ENCODE assay signal across 15 cellular contexts in genomic region chr14:59217011-59217410, GRCh38.
"Had no signal": no experiment of that assay in that cellular context is flagged by ENCODE, and none has a peak within 500 bp of the region (broad histone marks: within the 10 kb centered on the region; RNA-seq: fewer than 3 reads in every experiment).

No MANE protein-coding gene starts in this region.

- H3K9me3 Mint-ChIP-seq: activated CD4-positive, alpha-beta memory T cell treated with anti-CD3 and anti-CD28 coated beads for 36 hours; activated naive CD4-positive, alpha-beta T cell treated with anti-CD3 and anti-CD28 coated beads, Interleukin-2, amount 10 ng/mL, durations not matched to agents 7 days and 5 days; activated T-cell treated with anti-CD3 and anti-CD28 coated beads, Interleukin-2, amount 50 U/mL, for 24 hours; T-helper 2 cell treated with Interferon-gamma antibody and Interleukin-4, amounts not matched to agents 5 μg/mL and 100 μg/mL, for 36 hours had no signal

- H3K36me3 Mint-ChIP-seq: activated naive CD4-positive, alpha-beta T cell treated with anti-CD3 and anti-CD28 coated beads, Interleukin-2, amount 10 ng/mL, durations not matched to agents 7 days and 5 days had no signal

- H3K27me3 ChIP-seq: upper lobe of left lung had no signal

- H3K27ac ChIP-seq: parathyroid adenoma had no signal

- H3K27ac Mint-ChIP-seq: activated CD4-positive, alpha-beta memory T cell treated with anti-CD3 and anti-CD28 coated beads for 36 hours; activated naive CD4-positive, alpha-beta T cell treated with anti-CD3 and anti-CD28 coated beads, Interleukin-2, amount 10 ng/mL, durations not matched to agents 7 days and 5 days; activated T-cell treated with anti-CD3 and anti-CD28 coated beads, Interleukin-2, amount 50 U/mL, for 24 hours; T-helper 2 cell treated with Interferon-gamma antibody and Interleukin-4, amounts not matched to agents 5 μg/mL and 100 μg/mL, for 36 hours had no signal

- H3K9me3 ChIP-seq: upper lobe of left lung had no signal

- ATAC-seq: left cardiac atrium had no signal

- H3K36me3 ChIP-seq: upper lobe of left lung had no signal

- DNase-seq: activated CD4-positive, alpha-beta memory T cell treated with anti-CD3 and anti-CD28 coated beads for 36 hours; activated CD4-positive, alpha-beta T cell treated with anti-CD3 and anti-CD28 coated beads for 1 hour; activated naive CD4-positive, alpha-beta T cell treated with anti-CD3 and anti-CD28 coated beads, Interleukin-2, amount 10 ng/mL, durations not matched to agents 7 days and 5 days; activated T-cell treated with anti-CD3 and anti-CD28 coated beads, Interleukin-2, amount 50 U/mL, for 24 hours; effector memory CD4-positive, alpha-beta T cell; left cardiac atrium; naive B cell; retina; stimulated activated CD4-positive, alpha-beta T cell treated with anti-CD3 and anti-CD28 coated beads, Interleukin-4, amount 100 ng/mL, for 24 hours; stimulated activated naive CD4-positive, alpha-beta T cell; upper lobe of left lung had no signal

- H3K4me1 Mint-ChIP-seq: activated naive CD4-positive, alpha-beta T cell treated with anti-CD3 and anti-CD28 coated beads, Interleukin-2, amount 10 ng/mL, durations not matched to agents 7 days and 5 days had no signal

- H3K4me3 ChIP-seq: lung, skin epidermis, upper lobe of left lung had no signal

- H2AFZ ChIP-seq: parathyroid adenoma had no signal

- H3K4me3 Mint-ChIP-seq: activated CD4-positive, alpha-beta memory T cell treated with anti-CD3 and anti-CD28 coated beads for 36 hours; activated naive CD4-positive, alpha-beta T cell treated with anti-CD3 and anti-CD28 coated beads, Interleukin-2, amount 10 ng/mL, durations not matched to agents 7 days and 5 days; activated T-cell treated with anti-CD3 and anti-CD28 coated beads, Interleukin-2, amount 50 U/mL, for 24 hours; T-helper 2 cell treated with Interferon-gamma antibody and Interleukin-4, amounts not matched to agents 5 μg/mL and 100 μg/mL, for 36 hours had no signal

- H3K9ac ChIP-seq: parathyroid adenoma had no signal

- H3K27me3 Mint-ChIP-seq: activated CD4-positive, alpha-beta memory T cell treated with anti-CD3 and anti-CD28 coated beads for 36 hours; activated naive CD4-positive, alpha-beta T cell treated with anti-CD3 and anti-CD28 coated beads, Interleukin-2, amount 10 ng/mL, durations not matched to agents 7 days and 5 days; activated T-cell treated with anti-CD3 and anti-CD28 coated beads, Interleukin-2, amount 50 U/mL, for 24 hours; naive B cell had no signal
